27 cellular contexts compared by ENCODE assay signal in the genomic region with DNA sequence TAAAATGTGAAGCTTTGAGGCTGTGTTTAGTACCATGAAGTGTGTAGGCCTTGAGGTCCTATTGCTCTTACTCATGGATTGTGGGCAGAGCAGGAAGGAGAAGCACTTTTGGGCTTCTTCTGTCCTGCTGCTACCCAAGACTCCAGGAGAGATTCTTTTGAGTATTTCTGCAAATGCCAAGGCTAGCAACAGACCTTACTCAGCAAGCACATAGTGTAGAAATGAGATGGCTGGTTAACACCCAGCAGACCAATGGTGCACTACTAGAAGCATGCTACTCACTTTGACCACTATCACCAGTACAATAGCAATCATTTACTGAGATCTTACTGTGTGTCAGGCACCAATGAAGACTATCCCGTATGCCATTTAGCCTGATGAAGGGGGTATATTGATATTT. TPM values are rescaled to one million over a fixed set of nuclear protein-coding genes. Genes with fewer than 3 reads are reported as not detected.
DNase-seq lines count a peak whose midpoint lies in the region; ATAC-seq and TF ChIP-seq lines count a peak whose summit lies in the region.
"Had no signal": no experiment of that assay in that cellular context is flagged by ENCODE, and none has a peak within 500 bp of the region (broad histone marks: within the 10 kb centered on the region; RNA-seq: fewer than 3 reads in every experiment).

No MANE protein-coding gene starts in this region.

- peaks cover 4% of the 10 kb centered on the region for H3K4me1 ChIP-seq in adipocyte (ENCODE audit: control insufficient read depth, insufficient read depth, low read length)
- H3K4me1 ChIP-seq in tibial nerve, result peaks cover 0 to 23% (median 0%) of the 10 kb centered on the region in 4 donors
- H3K4me1 ChIP-seq: parathyroid adenoma had no signal

- H3K9me3 ChIP-seq in adipocyte (ENCODE audit: control insufficient read depth, low read length), result no peaks in the 10 kb centered on the region
- H3K9me3 ChIP-seq in tibial nerve, result no peaks in the 10 kb centered on the region
- H3K9me3 ChIP-seq: lower lobe of right lung, right atrium auricular region, upper lobe of right lung had no signal

- TF ChIP-seq POLR2A in lower leg skin (IDR thresholded peaks at IDR 0.05), result no peak
- TF ChIP-seq POLR2A in tibial nerve (IDR thresholded peaks at IDR 0.05), result no peak

- no peaks in the 10 kb centered on the region for H3K36me3 ChIP-seq in adipocyte (ENCODE audit: control insufficient read depth, insufficient read depth, low read length, severe bottlenecking)
- H3K36me3 ChIP-seq in tibial nerve, result no peaks in the 10 kb centered on the region
- H3K36me3 ChIP-seq: lower lobe of right lung, right atrium auricular region, upper lobe of right lung had no signal

- intact Hi-C loops in lower leg skin (cut with DNase I; ENCODE audit: low total_unique reads), result no loop called here

- no peak overlapping the region for H3K9ac ChIP-seq in adipocyte (ENCODE audit: low read length)
- H3K9ac ChIP-seq: parathyroid adenoma had no signal

- DNase-seq in HT1080 (ENCODE audit: low read depth) (peak; percentile 63), adipocyte (ENCODE audit: low read depth) (peak; percentile 22), iris pigment epithelial cell (ENCODE audit: low read depth) (peak; percentile 51), SIG-M5 (lab: John Stamatoyannopoulos, UW) (no peak), lower leg skin (ENCODE audit: low spot score in 2 of 2) (no peak), tibial nerve (ENCODE audit: low spot score in 2 of 2) (no peak)
- DNase-seq: activated CD4-positive, CD25-positive, alpha-beta regulatory T cell treated with anti-CD3 and anti-CD28 coated beads, Interleukin-2, amount 50 U/mL, for 72 hours; activated CD8-positive, alpha-beta T cell treated with anti-CD3 and anti-CD28 coated beads, Interleukin-2, amount 10 ng/mL, durations not matched to agents 7 days and 5 days; activated effector memory CD4-positive, alpha-beta T cell treated with anti-CD3 and anti-CD28 coated beads, Interleukin-2, amount 50 U/mL, for 16 hours; activated naive CD8-positive, alpha-beta T cell treated with anti-CD3 and anti-CD28 coated beads, Interleukin-2, amount 10 ng/mL, durations not matched to agents 7 days and 5 days; activated T-cell treated with anti-CD3 and anti-CD28 coated beads for 4 hours; AML-193; CD4-positive, alpha-beta T cell; lower lobe of right lung; NCI-H1105; NCI-H2029; NCI-H524 treated with DMSO at 0.1 percent for 48 hours; NK-92 treated with Interleukin-12 subunit alpha and Interleukin-12 subunit beta, amount 100 ng/mL, for 24 hours; stimulated activated CD4-positive, alpha-beta T cell treated with anti-CD3 and anti-CD28 coated beads, Interleukin-12 subunit alpha, Interleukin-12 subunit beta, amount 100 ng/mL, for 4 hours; stimulated activated CD4-positive, alpha-beta T cell treated with anti-CD3 and anti-CD28 coated beads, Interleukin-4, amount 100 ng/mL, for 24 hours; T-cell; upper lobe of right lung had no signal

- TF ChIP-seq CTCF in lower leg skin (IDR thresholded peaks at IDR 0.05), result no peak
- no peak for TF ChIP-seq CTCF in tibial nerve (IDR thresholded peaks at IDR 0.05)

- no peak overlapping the region for H3K27ac ChIP-seq in tibial nerve
- H3K27ac ChIP-seq: lower lobe of right lung, parathyroid adenoma, right atrium auricular region, upper lobe of right lung had no signal

- WGBS in lower leg skin, 2 donors, result 82 to 92% methylated on average over 1 of the region's 1 CpG
- WGBS in tibial nerve, 2 donors, result 80 to 89% methylated on average over 1 of the region's 1 CpG

- H3K27me3 ChIP-seq in adipocyte (replicated peaks; ENCODE audit: control insufficient read depth, insufficient read depth, low read length) (peaks cover 12% of the 10 kb centered on the region), tibial nerve (peaks cover 0 to 37% of the 10 kb centered on the region in 2 donors)

- H3K4me3 ChIP-seq in adipocyte (ENCODE audit: low read length) (no peak overlapping the region), lower leg skin (ENCODE audit: low read depth, poor library complexity, severe bottlenecking) (no peak overlapping the region), tibial nerve (no peak overlapping the region)
- H3K4me3 ChIP-seq: lower lobe of right lung, right atrium auricular region, upper lobe of right lung had no signal

- TF ChIP-seq EP300 in tibial nerve (IDR thresholded peaks at IDR 0.05), result no peak

- no peak for ATAC-seq in HG03378 (IDR thresholded peaks at IDR 0.05; ENCODE audit: unreplicated experiment)
- ATAC-seq: activated CD8-positive, alpha-beta T cell treated with anti-CD3 and anti-CD28 coated beads, Interleukin-2, amount 10 ng/mL, durations not matched to agents 7 days and 5 days; lower lobe of right lung; stimulated activated effector memory CD8-positive, alpha-beta T cell treated with anti-CD3 and anti-CD28 coated beads, Interleukin-12 subunit alpha, Interleukin-12 subunit beta, amount 100 ng/mL, for 72 hours; T-cell; upper lobe of right lung had no signal

RNA-seq across cellular contexts. Expression of gene PLPP4, which starts 3.2 kb away (rescaled TPM):
- 27.6 and 47.7 TPM in 2 replicates for total RNA-seq in HT1080 (2014; rRNA removed; shearing (Covaris generic))
- 27.2 and 31.9 TPM in 2 replicates for polyA plus RNA-seq in HT1080 (2015; cell fraction: cytosol; rRNA removed)
- polyA plus RNA-seq in HT1080 (2015; cell fraction: nucleus; rRNA removed), result 25.2 and 26.9 TPM in 2 replicates
- under 1 TPM in 2 of 4 donors, not detected in 2; 0.29 to 0.42 TPM for total RNA-seq in lower leg skin
- not detected for total RNA-seq in tibial nerve
- total RNA-seq: activated CD8-positive, alpha-beta T cell treated with anti-CD3 and anti-CD28 coated beads, Interleukin-2, amount 10 ng/mL, durations not matched to agents 7 days and 5 days; activated naive CD8-positive, alpha-beta T cell treated with anti-CD3 and anti-CD28 coated beads, Interleukin-2, amount 10 ng/mL, durations not matched to agents 7 days and 5 days; CD4-positive, alpha-beta T cell; lower lobe of right lung; neural crest cell; right atrium auricular region; T-cell had no signal

Comparison
In these comparisons a context has a peak if more than half of its experiments do, and no peak if none do; other contexts are left out.
1. DNase-seq: peak in HT1080 (single experiment), adipocyte (single experiment) and iris pigment epithelial cell (single experiment); none in SIG-M5 (single experiment), lower leg skin (0 of 2) and tibial nerve (0 of 2).
2. RNA of gene PLPP4, which starts 3.2 kb away (total RNA-seq): 27.6 to 47.7 TPM in HT1080; 0.29 to 0.42 TPM in lower leg skin and not detected in tibial nerve; every median in the first group is over 10 times any median in the second.